21 cellular contexts compared by ENCODE assay signal in genomic region chr3:132344666-132345280, GRCh38. TPM values are rescaled to one million over a fixed set of nuclear protein-coding genes. Genes with fewer than 3 reads are reported as not detected.
A peak's percentile ranks its signal among the peaks of the same experiment; 100 is the strongest.
DNase-seq lines count a peak whose midpoint lies in the region; ATAC-seq, FAIRE-seq and TF ChIP-seq lines count a peak whose summit lies in the region.
"Had no signal": no experiment of that assay in that cellular context is flagged by ENCODE, and none has a peak within 500 bp of the region (broad histone marks: within the 10 kb centered on the region; RNA-seq: fewer than 3 reads in every experiment).

No MANE protein-coding gene starts in this region.

- peaks cover 17% of the 10 kb centered on the region for H3K4me1 Mint-ChIP-seq in astrocyte (ENCODE audit: low read depth, unreplicated experiment)

- TF ChIP-seq EP300 in gastroesophageal sphincter (IDR thresholded peaks at IDR 0.05) = no peak

- no peak for TF ChIP-seq POLR2A in gastroesophageal sphincter (IDR thresholded peaks at IDR 0.05)

- H3K4me3 Mint-ChIP-seq in astrocyte (ENCODE audit: unreplicated experiment) = no peak overlapping the region
- H3K4me3 Mint-ChIP-seq: activated naive CD8-positive, alpha-beta T cell treated with anti-CD3 and anti-CD28 coated beads, Interleukin-2, amount 50 U/mL, for 24 hours; memory B cell; naive thymus-derived CD8-positive, alpha-beta T cell; stimulated activated naive CD8-positive, alpha-beta T cell treated with anti-CD3 and anti-CD28 coated beads, Interleukin-15, Interleukin-2, amounts not matched to agents 100 ng/mL and 50 ng/mL, for 24 hours had no signal

- H3K36me3 Mint-ChIP-seq in astrocyte (ENCODE audit: low read depth, unreplicated experiment) = no peaks in the 10 kb centered on the region
- H3K36me3 Mint-ChIP-seq: memory B cell; naive thymus-derived CD8-positive, alpha-beta T cell had no signal

- TF ChIP-seq CTCF in astrocyte (IDR thresholded peaks at IDR 0.05; ENCODE audit: insufficient read depth, low read depth, low read length) (no peak), gastroesophageal sphincter (IDR thresholded peaks at IDR 0.05) (no peak)

- H3K9me3 Mint-ChIP-seq in astrocyte (ENCODE audit: unreplicated experiment) = no peaks in the 10 kb centered on the region
- H3K9me3 Mint-ChIP-seq: activated naive CD8-positive, alpha-beta T cell treated with anti-CD3 and anti-CD28 coated beads, Interleukin-2, amount 50 U/mL, for 24 hours; memory B cell; naive thymus-derived CD8-positive, alpha-beta T cell; stimulated activated naive CD8-positive, alpha-beta T cell treated with anti-CD3 and anti-CD28 coated beads, Interleukin-15, Interleukin-2, amounts not matched to agents 100 ng/mL and 50 ng/mL, for 24 hours had no signal

- H3K4me2 ChIP-seq in astrocyte (ENCODE audit: low read length) = no peak overlapping the region

- H3K27me3 Mint-ChIP-seq in astrocyte (ENCODE audit: low read depth, unreplicated experiment) = peaks cover 2% of the 10 kb centered on the region

- peaks cover 9% of the 10 kb centered on the region for H3K4me1 ChIP-seq in astrocyte (ENCODE audit: insufficient read depth, low read length)
- peaks cover 0 to 3% (median 0%) of the 10 kb centered on the region in 3 donors for H3K4me1 ChIP-seq in gastroesophageal sphincter
- H3K4me1 ChIP-seq: BE2C, Caco-2, Peyer's patch had no signal

- no peaks in the 10 kb centered on the region for H3K27me3 ChIP-seq in astrocyte (ENCODE audit: insufficient read depth, low read length)
- H3K27me3 ChIP-seq in gastroesophageal sphincter = no peaks in the 10 kb centered on the region
- H3K27me3 ChIP-seq: BE2C, Peyer's patch had no signal

- H3K4me3 ChIP-seq in astrocyte (ENCODE audit: insufficient read depth, low read depth, low read length) = no peak overlapping the region
- H3K4me3 ChIP-seq in gastroesophageal sphincter = no peak overlapping the region
- H3K4me3 ChIP-seq: Peyer's patch had no signal

- peak; percentile 14 for DNase-seq in SIG-M5 treated with dmso at 0.1 percent for 504 hours (lab: John Stamatoyannopoulos, UW; ENCODE audit: unreplicated experiment)
- DNase-seq in SIG-M5 (lab: John Stamatoyannopoulos, UW) = no peak
- peak; percentile 75 for DNase-seq in astrocyte (ENCODE audit: low read depth)
- DNase-seq in fibroblast of peridontal ligament (ENCODE audit: extremely low read depth) = peak; percentile 30
- DNase-seq in urothelium cell line (ENCODE audit: low spot score) = no peak
- DNase-seq in activated T-cell treated with anti-CD3 and anti-CD28 coated beads, Interleukin-2, amount 50 U/mL, for 1 hour = no peak
- no peak for DNase-seq in NCI-H2029 (lab: John Stamatoyannopoulos, UW)
- DNase-seq: activated CD4-positive, alpha-beta T cell treated with anti-CD3 and anti-CD28 coated beads for 1 hour; activated naive CD8-positive, alpha-beta T cell treated with anti-CD3 and anti-CD28 coated beads, Interleukin-2, amount 50 U/mL, for 24 hours; BE2C; Caco-2; GOT3; naive thymus-derived CD8-positive, alpha-beta T cell; Peyer's patch; T1000 had no signal

- H3K9ac ChIP-seq in astrocyte (ENCODE audit: low read length) = no peak overlapping the region

- H3K36me3 ChIP-seq in astrocyte (ENCODE audit: insufficient read depth, low read length) (no peaks in the 10 kb centered on the region), gastroesophageal sphincter (no peaks in the 10 kb centered on the region)
- H3K36me3 ChIP-seq: BE2C, Peyer's patch had no signal

- no peak for FAIRE-seq in astrocyte (lab: Jason Lieb, UNC)
- FAIRE-seq in urothelium cell line (lab: Jason Lieb, UNC) = peak; percentile 23
- FAIRE-seq: HTR-8/SVneo had no signal

- H3K27ac Mint-ChIP-seq in astrocyte (ENCODE audit: unreplicated experiment) = no peak overlapping the region
- H3K27ac Mint-ChIP-seq: activated naive CD8-positive, alpha-beta T cell treated with anti-CD3 and anti-CD28 coated beads, Interleukin-2, amount 50 U/mL, for 24 hours; memory B cell; naive thymus-derived CD8-positive, alpha-beta T cell; stimulated activated naive CD8-positive, alpha-beta T cell treated with anti-CD3 and anti-CD28 coated beads, Interleukin-15, Interleukin-2, amounts not matched to agents 100 ng/mL and 50 ng/mL, for 24 hours had no signal

- no peak overlapping the region for H2AFZ ChIP-seq in astrocyte (ENCODE audit: low read depth, low read length)

- H3K9me3 ChIP-seq in astrocyte (ENCODE audit: insufficient read depth, low read depth, low read length) = no peaks in the 10 kb centered on the region
- H3K9me3 ChIP-seq in gastroesophageal sphincter = no peaks in the 10 kb centered on the region
- H3K9me3 ChIP-seq: BE2C, Caco-2, Peyer's patch had no signal

- no peak for ATAC-seq in gastroesophageal sphincter
- ATAC-seq: activated naive CD8-positive, alpha-beta T cell treated with anti-CD3 and anti-CD28 coated beads, Interleukin-2, amount 50 U/mL, for 24 hours; naive thymus-derived CD8-positive, alpha-beta T cell had no signal

- H3K27ac ChIP-seq in astrocyte (ENCODE audit: low read depth, low read length) (no peak overlapping the region), gastroesophageal sphincter (no peak overlapping the region)
- H3K27ac ChIP-seq: 22Rv1, Peyer's patch had no signal

- H4K20me1 ChIP-seq in astrocyte (ENCODE audit: insufficient read depth, low read length) = no peaks in the 10 kb centered on the region

- H3K79me2 ChIP-seq in astrocyte (ENCODE audit: insufficient read depth, low read length) = no peaks in the 10 kb centered on the region

RNA-seq across cellular contexts. Expression of gene ACP3, which starts 27.6 kb away (rescaled TPM):
- total RNA-seq in astrocyte (not detected in 2 replicates), gastroesophageal sphincter (1 to 10 TPM; 1.1 to 3.5 (median 2.1) TPM)
- total RNA-seq: naive thymus-derived CD8-positive, alpha-beta T cell; osteocyte had no signal

Comparison
In these comparisons a context has a peak if more than half of its experiments do, and no peak if none do; other contexts are left out.
1. DNase-seq: peak in SIG-M5 treated with dmso at 0.1 percent for 504 hours (single experiment), astrocyte (single experiment) and fibroblast of peridontal ligament (single experiment); none in SIG-M5 (single experiment), urothelium cell line (single experiment), activated T-cell treated with anti-CD3 and anti-CD28 coated beads, Interleukin-2, amount 50 U/mL, for 1 hour (single experiment) and NCI-H2029 (single experiment).